1 cellular context compared by ENCODE assay signal in the genomic region with DNA sequence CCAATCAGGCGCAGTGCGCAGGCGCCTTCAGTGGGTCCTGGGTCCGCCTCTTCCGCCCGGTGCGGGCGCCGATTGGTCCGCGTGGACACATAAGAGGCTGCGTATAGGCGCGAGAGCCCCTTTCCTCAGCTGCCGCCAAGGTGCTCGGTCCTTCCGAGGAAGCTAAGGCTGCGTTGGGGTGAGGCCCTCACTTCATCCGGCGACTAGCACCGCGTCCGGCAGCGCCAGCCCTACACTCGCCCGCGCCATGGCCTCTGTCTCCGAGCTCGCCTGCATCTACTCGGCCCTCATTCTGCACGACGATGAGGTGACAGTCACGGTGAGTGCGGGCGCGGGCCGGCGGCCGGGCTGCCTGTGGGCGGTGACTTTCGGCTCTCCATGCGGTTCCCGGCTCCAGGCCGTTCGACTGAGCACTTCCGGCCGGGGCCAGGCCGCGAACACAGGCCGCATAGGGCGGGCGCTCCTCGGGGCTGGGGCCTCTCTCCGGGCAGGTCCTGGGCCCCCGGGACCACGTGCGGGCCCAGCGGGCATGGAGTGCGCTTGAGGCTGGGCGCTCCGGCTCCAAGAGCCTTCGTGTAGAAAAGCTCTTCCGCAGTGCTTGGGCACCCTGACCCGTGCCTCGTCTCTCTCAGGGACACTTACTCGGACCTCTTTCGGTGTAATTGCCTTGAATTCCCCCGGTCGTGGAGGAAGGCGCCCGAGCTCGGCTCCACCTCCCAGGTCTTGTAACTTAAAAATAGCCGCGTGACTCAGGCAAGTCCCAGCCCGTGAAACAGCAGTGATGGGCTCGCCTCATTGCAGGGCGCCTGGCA.
TF ChIP-seq lines count a peak whose summit lies in the region.

RPLP1 (plus strand) TSS at position 117 of the 812 bp plus-strand sequence; CDS start at position 248, 131 bp downstream.

TF ChIP-seq in HepG2, 621 proteins besides CTCF, POLR2A, EP300 and RAD21 (continued from another document and continues in another):
- TF ChIP-seq, protein P1, sequence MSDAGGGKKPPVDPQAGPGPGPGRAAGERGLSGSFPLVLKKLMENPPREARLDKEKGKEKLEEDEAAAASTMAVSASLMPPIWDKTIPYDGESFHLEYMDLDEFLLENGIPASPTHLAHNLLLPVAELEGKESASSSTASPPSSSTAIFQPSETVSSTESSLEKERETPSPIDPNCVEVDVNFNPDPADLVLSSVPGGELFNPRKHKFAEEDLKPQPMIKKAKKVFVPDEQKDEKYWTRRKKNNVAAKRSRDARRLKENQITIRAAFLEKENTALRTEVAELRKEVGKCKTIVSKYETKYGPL (CRISPR knock-in tag; IDR thresholded peaks at IDR 0.05): peak; percentile 68; the same call in 1 of the 2 replicates
- peak; percentile 43; the same call in 1 of the 2 replicates for TF ChIP-seq RNF2 (conservative IDR thresholded peaks at IDR 0.05; ENCODE audit: low read depth)
- TF ChIP-seq ZNF768 (CRISPR knock-in tag; IDR thresholded peaks at IDR 0.05): peak; percentile 64; the same call in 1 of the 2 replicates
- TF ChIP-seq, protein P2, sequence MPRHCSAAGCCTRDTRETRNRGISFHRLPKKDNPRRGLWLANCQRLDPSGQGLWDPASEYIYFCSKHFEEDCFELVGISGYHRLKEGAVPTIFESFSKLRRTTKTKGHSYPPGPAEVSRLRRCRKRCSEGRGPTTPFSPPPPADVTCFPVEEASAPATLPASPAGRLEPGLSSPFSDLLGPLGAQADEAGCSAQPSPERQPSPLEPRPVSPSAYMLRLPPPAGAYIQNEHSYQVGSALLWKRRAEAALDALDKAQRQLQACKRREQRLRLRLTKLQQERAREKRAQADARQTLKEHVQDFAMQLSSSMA (CRISPR knock-in tag; IDR thresholded peaks at IDR 0.05): no peak
- peak; percentile 46; the same call in 1 of the 2 replicates for TF ChIP-seq TFDP1 (CRISPR knock-in tag; IDR thresholded peaks at IDR 0.05; ENCODE audit: borderline replicate concordance)
- TF ChIP-seq ZNF784 (CRISPR knock-in tag; IDR thresholded peaks at IDR 0.05; ENCODE audit: borderline replicate concordance): no peak
- no peak for TF ChIP-seq MIER2 (CRISPR knock-in tag; IDR thresholded peaks at IDR 0.05)
- TF ChIP-seq, protein P3, sequence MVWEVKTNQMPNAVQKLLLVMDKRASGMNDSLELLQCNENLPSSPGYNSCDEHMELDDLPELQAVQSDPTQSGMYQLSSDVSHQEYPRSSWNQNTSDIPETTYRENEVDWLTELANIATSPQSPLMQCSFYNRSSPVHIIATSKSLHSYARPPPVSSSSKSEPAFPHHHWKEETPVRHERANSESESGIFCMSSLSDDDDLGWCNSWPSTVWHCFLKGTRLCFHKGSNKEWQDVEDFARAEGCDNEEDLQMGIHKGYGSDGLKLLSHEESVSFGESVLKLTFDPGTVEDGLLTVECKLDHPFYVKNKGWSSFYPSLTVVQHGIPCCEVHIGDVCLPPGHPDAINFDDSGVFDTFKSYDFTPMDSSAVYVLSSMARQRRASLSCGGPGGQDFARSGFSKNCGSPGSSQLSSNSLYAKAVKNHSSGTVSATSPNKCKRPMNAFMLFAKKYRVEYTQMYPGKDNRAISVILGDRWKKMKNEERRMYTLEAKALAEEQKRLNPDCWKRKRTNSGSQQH (CRISPR knock-in tag; IDR thresholded peaks at IDR 0.05; ENCODE audit: low read depth): peak; percentile 71; the same call in 1 of the 2 replicates
- no peak for TF ChIP-seq MTF1 (CRISPR knock-in tag; IDR thresholded peaks at IDR 0.05)
- peak; percentile 60 for TF ChIP-seq YY1 (IDR thresholded peaks at IDR 0.05; ENCODE audit: insufficient read depth, insufficient replicate concordance, low read depth, low read length)
- TF ChIP-seq REXO4 (CRISPR knock-in tag; IDR thresholded peaks at IDR 0.05; ENCODE audit: borderline replicate concordance): no peak
- TF ChIP-seq REST (IDR thresholded peaks at IDR 0.05; ENCODE audit: borderline replicate concordance in 1 of 2, low read depth in 1 of 2, low read length in 2 of 2): peak in 1 of 2 experiments; percentile 82; a peak in 2 of 4 replicates
- TF ChIP-seq, protein P4, sequence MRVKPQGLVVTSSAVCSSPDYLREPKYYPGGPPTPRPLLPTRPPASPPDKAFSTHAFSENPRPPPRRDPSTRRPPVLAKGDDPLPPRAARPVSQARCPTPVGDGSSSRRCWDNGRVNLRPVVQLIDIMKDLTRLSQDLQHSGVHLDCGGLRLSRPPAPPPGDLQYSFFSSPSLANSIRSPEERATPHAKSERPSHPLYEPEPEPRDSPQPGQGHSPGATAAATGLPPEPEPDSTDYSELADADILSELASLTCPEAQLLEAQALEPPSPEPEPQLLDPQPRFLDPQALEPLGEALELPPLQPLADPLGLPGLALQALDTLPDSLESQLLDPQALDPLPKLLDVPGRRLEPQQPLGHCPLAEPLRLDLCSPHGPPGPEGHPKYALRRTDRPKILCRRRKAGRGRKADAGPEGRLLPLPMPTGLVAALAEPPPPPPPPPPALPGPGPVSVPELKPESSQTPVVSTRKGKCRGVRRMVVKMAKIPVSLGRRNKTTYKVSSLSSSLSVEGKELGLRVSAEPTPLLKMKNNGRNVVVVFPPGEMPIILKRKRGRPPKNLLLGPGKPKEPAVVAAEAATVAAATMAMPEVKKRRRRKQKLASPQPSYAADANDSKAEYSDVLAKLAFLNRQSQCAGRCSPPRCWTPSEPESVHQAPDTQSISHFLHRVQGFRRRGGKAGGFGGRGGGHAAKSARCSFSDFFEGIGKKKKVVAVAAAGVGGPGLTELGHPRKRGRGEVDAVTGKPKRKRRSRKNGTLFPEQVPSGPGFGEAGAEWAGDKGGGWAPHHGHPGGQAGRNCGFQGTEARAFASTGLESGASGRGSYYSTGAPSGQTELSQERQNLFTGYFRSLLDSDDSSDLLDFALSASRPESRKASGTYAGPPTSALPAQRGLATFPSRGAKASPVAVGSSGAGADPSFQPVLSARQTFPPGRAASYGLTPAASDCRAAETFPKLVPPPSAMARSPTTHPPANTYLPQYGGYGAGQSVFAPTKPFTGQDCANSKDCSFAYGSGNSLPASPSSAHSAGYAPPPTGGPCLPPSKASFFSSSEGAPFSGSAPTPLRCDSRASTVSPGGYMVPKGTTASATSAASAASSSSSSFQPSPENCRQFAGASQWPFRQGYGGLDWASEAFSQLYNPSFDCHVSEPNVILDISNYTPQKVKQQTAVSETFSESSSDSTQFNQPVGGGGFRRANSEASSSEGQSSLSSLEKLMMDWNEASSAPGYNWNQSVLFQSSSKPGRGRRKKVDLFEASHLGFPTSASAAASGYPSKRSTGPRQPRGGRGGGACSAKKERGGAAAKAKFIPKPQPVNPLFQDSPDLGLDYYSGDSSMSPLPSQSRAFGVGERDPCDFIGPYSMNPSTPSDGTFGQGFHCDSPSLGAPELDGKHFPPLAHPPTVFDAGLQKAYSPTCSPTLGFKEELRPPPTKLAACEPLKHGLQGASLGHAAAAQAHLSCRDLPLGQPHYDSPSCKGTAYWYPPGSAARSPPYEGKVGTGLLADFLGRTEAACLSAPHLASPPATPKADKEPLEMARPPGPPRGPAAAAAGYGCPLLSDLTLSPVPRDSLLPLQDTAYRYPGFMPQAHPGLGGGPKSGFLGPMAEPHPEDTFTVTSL (CRISPR knock-in tag; IDR thresholded peaks at IDR 0.05; ENCODE audit: borderline replicate concordance): no peak
- peak; percentile 97 for TF ChIP-seq GTF2F1 (IDR thresholded peaks at IDR 0.05; ENCODE audit: low read length)
- no peak; the same call in 1 of the 2 replicates for TF ChIP-seq ZBTB3 (CRISPR knock-in tag; IDR thresholded peaks at IDR 0.05; ENCODE audit: borderline replicate concordance, low read depth)
- TF ChIP-seq, protein P5, sequence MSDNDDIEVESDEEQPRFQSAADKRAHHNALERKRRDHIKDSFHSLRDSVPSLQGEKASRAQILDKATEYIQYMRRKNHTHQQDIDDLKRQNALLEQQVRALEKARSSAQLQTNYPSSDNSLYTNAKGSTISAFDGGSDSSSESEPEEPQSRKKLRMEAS (IDR thresholded peaks at IDR 0.05): peak; percentile 85
- no peak for TF ChIP-seq KAT2B (IDR thresholded peaks at IDR 0.05; ENCODE audit: borderline replicate concordance, low read depth, low read length)
- TF ChIP-seq, protein P6, sequence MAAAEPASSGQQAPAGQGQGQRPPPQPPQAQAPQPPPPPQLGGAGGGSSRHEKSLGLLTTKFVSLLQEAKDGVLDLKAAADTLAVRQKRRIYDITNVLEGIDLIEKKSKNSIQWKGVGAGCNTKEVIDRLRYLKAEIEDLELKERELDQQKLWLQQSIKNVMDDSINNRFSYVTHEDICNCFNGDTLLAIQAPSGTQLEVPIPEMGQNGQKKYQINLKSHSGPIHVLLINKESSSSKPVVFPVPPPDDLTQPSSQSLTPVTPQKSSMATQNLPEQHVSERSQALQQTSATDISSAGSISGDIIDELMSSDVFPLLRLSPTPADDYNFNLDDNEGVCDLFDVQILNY (CRISPR knock-in tag; conservative IDR thresholded peaks at IDR 0.05): peak; percentile 34; the same call in 1 of the 2 replicates
- no peak for TF ChIP-seq SYNCRIP (IDR thresholded peaks at IDR 0.05; ENCODE audit: insufficient read depth, low read depth, low read length)
- TF ChIP-seq ZNF616 (CRISPR knock-in tag; IDR thresholded peaks at IDR 0.05; ENCODE audit: low read depth): no peak
- peak; percentile 20; the same call in 1 of the 2 replicates for TF ChIP-seq KDM4B (CRISPR knock-in tag; IDR thresholded peaks at IDR 0.05)
- 0 out of 2 replicates have a peak, but pooled peaks have one; percentile 18 for TF ChIP-seq IKZF5 (CRISPR knock-in tag; IDR thresholded peaks at IDR 0.05)
- TF ChIP-seq ZNF788 (CRISPR knock-in tag; IDR thresholded peaks at IDR 0.05; ENCODE audit: borderline replicate concordance): peak; percentile 86
- TF ChIP-seq HNRNPLL (IDR thresholded peaks at IDR 0.05; ENCODE audit: low read depth, low read length, poor library complexity, severe bottlenecking): peak; percentile 74
- no peak for TF ChIP-seq NCOA2 (CRISPR knock-in tag; IDR thresholded peaks at IDR 0.05)
- no peak; the same call in 1 of the 2 replicates for TF ChIP-seq ZSCAN25 (CRISPR knock-in tag; IDR thresholded peaks at IDR 0.05)
- TF ChIP-seq NCOA5 (CRISPR knock-in tag; IDR thresholded peaks at IDR 0.05): 0 out of 2 replicates have a peak, but pooled peaks have one; percentile 8
- no peak; the same call in 1 of the 2 replicates for TF ChIP-seq ZNF605 (CRISPR knock-in tag; IDR thresholded peaks at IDR 0.05)
- TF ChIP-seq ARNT2 (CRISPR knock-in tag; IDR thresholded peaks at IDR 0.05; ENCODE audit: low read depth): peak; percentile 95
- no peak for TF ChIP-seq NFRKB (IDR thresholded peaks at IDR 0.05)
- TF ChIP-seq ZNF121 (CRISPR knock-in tag; IDR thresholded peaks at IDR 0.05): no peak; the same call in 1 of the 2 replicates
- TF ChIP-seq MYC (CRISPR knock-in tag; IDR thresholded peaks at IDR 0.05; ENCODE audit: borderline replicate concordance): peak; percentile 95
- TF ChIP-seq SIN3B (IDR thresholded peaks at IDR 0.05; ENCODE audit: low read length): 0 out of 2 replicates have a peak, but pooled peaks have one; percentile 42
- TF ChIP-seq, protein P7, sequence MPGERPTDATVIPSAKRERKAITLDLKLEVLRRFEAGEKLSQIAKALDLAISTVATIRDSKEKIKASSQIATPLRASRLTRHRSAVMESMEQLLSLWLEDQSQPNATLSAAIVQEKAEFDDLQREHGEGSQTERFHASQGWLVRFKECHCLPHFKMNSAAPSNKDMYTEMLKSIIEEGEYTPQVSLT (CRISPR knock-in tag; IDR thresholded peaks at IDR 0.05; ENCODE audit: borderline replicate concordance, low read depth): no peak
- no peak for TF ChIP-seq SUZ12 (IDR thresholded peaks at IDR 0.05; ENCODE audit: low read depth, low read length)
- TF ChIP-seq ZNF460 (CRISPR knock-in tag; IDR thresholded peaks at IDR 0.05; ENCODE audit: borderline replicate concordance): no peak
- TF ChIP-seq ZFYVE20 (CRISPR knock-in tag; IDR thresholded peaks at IDR 0.05; ENCODE audit: borderline replicate concordance, low read depth): 0 out of 2 replicates have a peak, but pooled peaks have one; percentile 71
- peak; percentile 75; the same call in 1 of the 2 replicates for TF ChIP-seq ZNF552 (CRISPR knock-in tag; IDR thresholded peaks at IDR 0.05; ENCODE audit: borderline replicate concordance)
